ENCODE assay signal across 8 cellular contexts in genomic region chr19:12783226-12783848, GRCh38. TPM values are rescaled to one million over a fixed set of nuclear protein-coding genes. Genes with fewer than 3 reads are reported as not detected.
DNase-seq lines count a peak whose midpoint lies in the region; ATAC-seq and TF ChIP-seq lines count a peak whose summit lies in the region.

No MANE protein-coding gene starts in this region.

- H3K4me3 ChIP-seq in heart right ventricle = peak overlapping the region; percentile 14 to 63 (median 52)
- peak overlapping the region; percentile 80 for H3K4me3 ChIP-seq in adipocyte (ENCODE audit: low read length)
- H3K4me3 ChIP-seq in liver (ENCODE audit: low read depth in 1 of 3, low read length in 3 of 3) = peak overlapping the region in 1 of 3 donors; percentile 41
- H3K4me3 ChIP-seq in stomach = peak overlapping the region; percentile 41 to 52 (median 50)

- H3K27me3 ChIP-seq in heart right ventricle (no peaks in the 10 kb centered on the region), adipocyte (replicated peaks; ENCODE audit: control insufficient read depth, insufficient read depth, low read length) (no peaks in the 10 kb centered on the region), liver (ENCODE audit: control insufficient read depth in 4 of 4, insufficient read depth in 4 of 4, low read length in 3 of 4) (no peaks in the 10 kb centered on the region), stomach (no peaks in the 10 kb centered on the region)

- DNase-seq in heart right ventricle = peak in 1 of 2 donors; percentile 20
- no peak for DNase-seq in Right ventricle myocardium superior
- no peak for DNase-seq in adipocyte (ENCODE audit: low read depth)
- no peak for DNase-seq in stomach
- DNase-seq in DMS79 treated with DMSO at 0.1 percent for 48 hours (lab: John Stamatoyannopoulos, UW) = no peak
- no peak for DNase-seq in dedifferentiated amniotic fluid mesenchymal stem cell (ENCODE audit: extremely low spot score)

- H3K27ac ChIP-seq in heart right ventricle = peak overlapping the region; percentile 89 to 100 (median 99)
- peak overlapping the region; percentile 67 to 86 for H3K27ac ChIP-seq in liver (ENCODE audit: low read depth in 1 of 2, low read length in 2 of 2)
- H3K27ac ChIP-seq in stomach = peak overlapping the region; percentile 92 to 100 (median 95)

- ATAC-seq in heart right ventricle = peak in 1 of 8 donors; percentile 0
- ATAC-seq in Right ventricle myocardium superior (ENCODE audit: poor library complexity) = no peak
- ATAC-seq in GM19467 (IDR thresholded peaks at IDR 0.05; ENCODE audit: unreplicated experiment) = no peak

- no peak for TF ChIP-seq RAD21 in liver (IDR thresholded peaks at IDR 0.05)

- TF ChIP-seq CTCF in heart right ventricle (IDR thresholded peaks at IDR 0.05) (no peak), liver (IDR thresholded peaks at IDR 0.05; ENCODE audit: low read depth, low read length, missing input control) (no peak), stomach (IDR thresholded peaks at IDR 0.05) (no peak)

- intact Hi-C loops in heart right ventricle (cut with DNase I) (no loop called here), Right ventricle myocardium superior (cut with DNase I) (no loop called here), stomach (cut with DNase I; ENCODE audit: low total_unique reads) (no loop called here)

- peak overlapping the region; percentile 87 for H3K9ac ChIP-seq in adipocyte (ENCODE audit: low read length)
- no peak overlapping the region for H3K9ac ChIP-seq in liver (ENCODE audit: low read depth in 1 of 2, low read length in 2 of 2)

- TF ChIP-seq EP300 in stomach (IDR thresholded peaks at IDR 0.05) = no peak

- H3K4me1 ChIP-seq in heart right ventricle (peaks cover 51 to 94% (median 69%) of the 10 kb centered on the region in 9 donors), adipocyte (ENCODE audit: control insufficient read depth, insufficient read depth, low read length) (peaks cover 60% of the 10 kb centered on the region), liver (ENCODE audit: control insufficient read depth in 4 of 4, insufficient read depth in 4 of 4, low read length in 3 of 4) (peaks cover 17 to 43% (median 22%) of the 10 kb centered on the region in 4 donors), stomach (peaks cover 71 to 96% (median 82%) of the 10 kb centered on the region in 4 donors)

- no peak for TF ChIP-seq POLR2A in stomach (IDR thresholded peaks at IDR 0.05)

- no peaks in the 10 kb centered on the region for H3K9me3 ChIP-seq in heart right ventricle
- no peaks in the 10 kb centered on the region for H3K9me3 ChIP-seq in adipocyte (ENCODE audit: control insufficient read depth, low read length)
- no peaks in the 10 kb centered on the region for H3K9me3 ChIP-seq in liver (ENCODE audit: control insufficient read depth in 4 of 4, low read length in 3 of 4)
- no peaks in the 10 kb centered on the region for H3K9me3 ChIP-seq in stomach

- WGBS in heart right ventricle, 2 donors = 13 to 14% methylated on average over 22 of the region's 22 CpGs
- WGBS in liver = 21% methylated on average over 22 of the region's 22 CpGs
- WGBS in stomach, 5 donors = 9 to 19% (median 12%) methylated on average over 20 to 22 of the region's 22 CpGs

- no peaks in the 10 kb centered on the region for H3K36me3 ChIP-seq in heart right ventricle
- no peaks in the 10 kb centered on the region for H3K36me3 ChIP-seq in adipocyte (ENCODE audit: control insufficient read depth, insufficient read depth, low read length, severe bottlenecking)
- no peaks in the 10 kb centered on the region for H3K36me3 ChIP-seq in liver (ENCODE audit: control insufficient read depth in 4 of 4, insufficient read depth in 3 of 4, low read depth in 1 of 4, low read length in 3 of 4)
- H3K36me3 ChIP-seq in stomach = no peaks in the 10 kb centered on the region

TF ChIP-seq in liver, 16 proteins besides CTCF, POLR2A, EP300 and RAD21 (continues in another document):
- TF ChIP-seq, protein P1, sequence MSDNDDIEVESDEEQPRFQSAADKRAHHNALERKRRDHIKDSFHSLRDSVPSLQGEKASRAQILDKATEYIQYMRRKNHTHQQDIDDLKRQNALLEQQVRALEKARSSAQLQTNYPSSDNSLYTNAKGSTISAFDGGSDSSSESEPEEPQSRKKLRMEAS (IDR thresholded peaks at IDR 0.05) = no peak
- TF ChIP-seq HNF4A (conservative IDR thresholded peaks at IDR 0.05) (no peak), SP1 (IDR thresholded peaks at IDR 0.05) (no peak), FOXA2 (IDR thresholded peaks at IDR 0.05) (no peak), YY1 (IDR thresholded peaks at IDR 0.05) (no peak), JUND (IDR thresholded peaks at IDR 0.05) (no peak), FOXA1 (IDR thresholded peaks at IDR 0.05) (no peak), EGR1 (IDR thresholded peaks at IDR 0.05; ENCODE audit: low read depth in 2 of 2) (no peak), ZBTB33 (IDR thresholded peaks at IDR 0.05) (no peak), GABPA (IDR thresholded peaks at IDR 0.05 in 1 of 2, conservative IDR thresholded peaks at IDR 0.05 in 1 of 2) (no peak), NR2F2 (IDR thresholded peaks at IDR 0.05) (no peak), HNF4G (IDR thresholded peaks at IDR 0.05) (no peak)
- TF ChIP-seq, protein P2, sequence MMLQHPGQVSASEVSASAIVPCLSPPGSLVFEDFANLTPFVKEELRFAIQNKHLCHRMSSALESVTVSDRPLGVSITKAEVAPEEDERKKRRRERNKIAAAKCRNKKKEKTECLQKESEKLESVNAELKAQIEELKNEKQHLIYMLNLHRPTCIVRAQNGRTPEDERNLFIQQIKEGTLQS (IDR thresholded peaks at IDR 0.05) = no peak

RNA-seq across cellular contexts. Expression of gene JUNB, which starts 7.9 kb away (rescaled TPM):
- total RNA-seq in heart right ventricle = 100 to 1,000 TPM in 4 of 10 donors, 10 to 100 TPM in 6; 22.4 to 247 (median 70.0) TPM
- 10 to 100 TPM; 41.2 to 65.4 TPM for polyA plus RNA-seq in heart right ventricle
- 23.9 TPM for total RNA-seq in Right ventricle myocardium superior
- total RNA-seq in liver = 10 to 100 TPM; 68.6 to 79.2 TPM
- polyA plus RNA-seq in liver = 10 to 100 TPM; 32.7 to 44.6 TPM
- total RNA-seq in stomach = 100 to 1,000 TPM; 178 to 625 (median 336) TPM
- 100 to 1,000 TPM; 128 to 152 (median 136) TPM for polyA plus RNA-seq in stomach

RNA-seq across cellular contexts. Expression of gene HOOK2, which starts 8.0 kb away (rescaled TPM):
- total RNA-seq in heart right ventricle (10 to 100 TPM; 47.8 to 79.3 (median 57.8) TPM), Right ventricle myocardium superior (43.6 TPM), liver (10 to 100 TPM; 11.3 to 36.4 TPM), stomach (100 to 1,000 TPM in 3 of 5 donors, 10 to 100 TPM in 2; 33.0 to 797 (median 303) TPM)
- polyA plus RNA-seq in heart right ventricle (100 to 1,000 TPM in 1 of 2 donors, 10 to 100 TPM in 1; 29.7 to 173 TPM), liver (10 to 100 TPM; 12.9 to 17.0 TPM), stomach (10 to 100 TPM; 30.1 to 74.1 (median 66.7) TPM)

RNA-seq across cellular contexts. Expression of gene PRDX2, which starts 18.3 kb away (rescaled TPM):
- 100 to 1,000 TPM; 532 to 789 (median 744) TPM for total RNA-seq in heart right ventricle
- 100 to 1,000 TPM; 235 to 827 TPM for polyA plus RNA-seq in heart right ventricle
- total RNA-seq in Right ventricle myocardium superior = 684 TPM
- total RNA-seq in liver = 1,000 to 10,000 TPM in 1 of 2 donors, 100 to 1,000 TPM in 1; 222 to 1,737 TPM
- 100 to 1,000 TPM; 265 to 301 TPM for polyA plus RNA-seq in liver
- 100 to 1,000 TPM; 118 to 284 (median 129) TPM for total RNA-seq in stomach
- polyA plus RNA-seq in stomach = 100 to 1,000 TPM; 213 to 257 (median 240) TPM

RNA-seq across cellular contexts. Expression of gene THSD8, which starts 18.5 kb away (rescaled TPM):
- total RNA-seq in heart right ventricle (1 to 10 TPM in 9 of 10 donors, under 1 TPM in 1; 0.72 to 4.8 (median 2.4) TPM), Right ventricle myocardium superior (1.6 TPM), liver (under 1 TPM in 1 of 2 donors, not detected in 1; 0.33 TPM), stomach (not detected)
- polyA plus RNA-seq in heart right ventricle (1 to 10 TPM; 2.7 to 3.8 TPM), liver (under 1 TPM; 0.22 to 0.35 TPM), stomach (1 to 10 TPM; 2.9 to 8.3 (median 5.1) TPM)

RNA-seq across cellular contexts. Expression of gene RNASEH2A, which starts 23.0 kb away (rescaled TPM):
- total RNA-seq in heart right ventricle (1 to 10 TPM; 1.9 to 5.7 (median 4.1) TPM), Right ventricle myocardium superior (6.3 TPM), liver (10 to 100 TPM in 1 of 2 donors, 1 to 10 TPM in 1; 1.8 to 17.5 TPM), stomach (10 to 100 TPM in 2 of 5 donors, 1 to 10 TPM in 2, under 1 TPM in 1; 0.45 to 36.2 (median 6.2) TPM)
- polyA plus RNA-seq in heart right ventricle (1 to 10 TPM; 3.1 to 6.9 TPM), liver (1 to 10 TPM; 2.3 to 4.6 TPM), stomach (10 to 100 TPM in 1 of 3 donors, 1 to 10 TPM in 2; 5.4 to 10.6 (median 6.4) TPM)
